Comparison of ENCODE assay signal across 8 cellular contexts in genomic region chr1:234398849-234399381, GRCh38. TPM values are rescaled to one million over a fixed set of nuclear protein-coding genes. Genes with fewer than 3 reads are reported as not detected.
DNase-seq lines count a peak whose midpoint lies in the region; ATAC-seq lines count a peak whose summit lies in the region.

No MANE protein-coding gene starts in this region.

- H3K27ac Mint-ChIP-seq in effector memory CD8-positive, alpha-beta T cell = peak overlapping the region; percentile 75 to 91

- peaks cover 3% of the 10 kb centered on the region for H3K36me3 Mint-ChIP-seq in effector memory CD8-positive, alpha-beta T cell (ENCODE audit: insufficient read depth)

- intact Hi-C loops in left colon (cut with DNase I, micrococcal nuclease) = no loop called here

- peaks cover 61% of the 10 kb centered on the region for H3K36me3 ChIP-seq in BLaER1

- no peaks in the 10 kb centered on the region for H3K27me3 Mint-ChIP-seq in effector memory CD8-positive, alpha-beta T cell

- H3K27me3 ChIP-seq in BLaER1 = no peaks in the 10 kb centered on the region

- no peaks in the 10 kb centered on the region for H4K20me1 ChIP-seq in BLaER1

- no peak overlapping the region for H3K27ac ChIP-seq in BLaER1

- H3K4me1 Mint-ChIP-seq in effector memory CD8-positive, alpha-beta T cell (ENCODE audit: low read depth in 2 of 2) = peaks cover 21 to 41% of the 10 kb centered on the region in 2 donors

- peak; percentile 53 to 65 for DNase-seq in Kasumi-1 (lab: John Stamatoyannopoulos, UW)
- DNase-seq in effector memory CD8-positive, alpha-beta T cell = no peak
- no peak for DNase-seq in NCI-H2029 (lab: John Stamatoyannopoulos, UW)
- no peak for DNase-seq in left colon
- DNase-seq in NCI-H1417 treated with DMSO at 0.1 percent for 48 hours (lab: John Stamatoyannopoulos, UW) = no peak
- DNase-seq in islet precursor cell = no peak

- peak overlapping the region; percentile 16; the same call in 1 of the 2 replicates for H3K4me2 ChIP-seq in BLaER1

- H3K4me3 Mint-ChIP-seq in effector memory CD8-positive, alpha-beta T cell = peak overlapping the region; percentile 61 to 62

- H3K9me3 Mint-ChIP-seq in effector memory CD8-positive, alpha-beta T cell = no peaks in the 10 kb centered on the region

- no peak overlapping the region for H3K4me3 ChIP-seq in BLaER1

- no peak overlapping the region for H3K9ac ChIP-seq in BLaER1

- peaks cover 8% of the 10 kb centered on the region; the same call in 1 of the 2 replicates for H3K4me1 ChIP-seq in BLaER1

- no peaks in the 10 kb centered on the region for H3K9me3 ChIP-seq in BLaER1

- ATAC-seq in GM19467 (IDR thresholded peaks at IDR 0.05; ENCODE audit: unreplicated experiment) (peak; percentile 38), left colon (no peak)
- ATAC-seq in effector memory CD8-positive, alpha-beta T cell (replicated peaks) = peak; percentile 37

RNA-seq across cellular contexts. Expression of gene COA6, which starts 25.7 kb away (rescaled TPM):
- 10 to 100 TPM; 29.7 to 35.6 TPM for total RNA-seq in left colon

Comparison
In these comparisons a context has a peak if more than half of its experiments do, and no peak if none do; other contexts are left out.
1. DNase-seq: peak in Kasumi-1 (2 of 2); none in effector memory CD8-positive, alpha-beta T cell (0 of 3), NCI-H2029 (single experiment), left colon (0 of 2), NCI-H1417 treated with DMSO at 0.1 percent for 48 hours (single experiment) and islet precursor cell (single experiment).